ENCODE assay signal across 17 cellular contexts in the genomic region with DNA sequence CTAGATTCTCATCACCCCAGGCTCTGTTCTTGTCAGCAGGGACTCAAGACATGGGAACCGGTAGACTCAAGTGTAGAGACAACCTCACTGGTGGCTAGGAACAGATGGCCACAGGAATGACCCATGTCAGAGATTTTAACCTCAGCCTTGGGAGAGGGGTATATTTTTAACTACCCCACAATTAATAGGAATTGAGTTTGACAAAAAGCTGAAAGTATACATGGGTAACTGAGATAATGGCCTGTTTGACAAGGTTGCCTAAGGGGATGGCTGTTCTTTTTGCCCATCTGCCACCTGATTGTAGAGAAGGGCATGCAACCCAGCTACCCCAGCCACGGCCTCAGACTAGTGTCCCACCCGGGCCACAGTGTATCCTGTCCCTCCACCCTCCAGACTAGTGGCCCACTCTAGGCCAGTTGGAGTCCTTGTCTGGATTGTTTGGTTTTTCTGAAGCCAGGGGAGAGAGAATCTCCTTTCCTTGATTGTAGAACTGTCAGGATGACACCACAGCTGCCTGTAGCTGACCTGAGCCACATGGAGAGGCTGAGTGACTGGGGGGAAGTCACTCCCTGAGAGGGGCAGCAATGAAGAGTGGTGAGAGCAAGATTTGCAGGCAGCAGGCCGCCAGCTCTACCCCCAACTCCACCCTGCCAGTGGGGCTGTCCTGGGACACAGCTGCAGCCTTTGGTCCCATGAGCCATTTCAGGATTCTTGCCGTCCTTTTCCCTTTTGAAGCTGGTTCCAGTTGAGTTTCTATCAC. TPM values are rescaled to one million over a fixed set of nuclear protein-coding genes. Genes with fewer than 3 reads are reported as not detected.
DNase-seq lines count a peak whose midpoint lies in the region; ATAC-seq and TF ChIP-seq lines count a peak whose summit lies in the region.
"Had no signal": no experiment of that assay in that cellular context is flagged by ENCODE, and none has a peak within 500 bp of the region (broad histone marks: within the 10 kb centered on the region; RNA-seq: fewer than 3 reads in every experiment).

No MANE protein-coding gene starts in this region.

- no peak overlapping the region for H3K23ac ChIP-seq in H9 (ENCODE audit: insufficient read length, low read depth, low read length)

- H3K23me2 ChIP-seq in H9 (ENCODE audit: insufficient read length, low read depth, low read length, poor library complexity, severe bottlenecking): no peaks in the 10 kb centered on the region

- H2BK12ac ChIP-seq in H9 (ENCODE audit: insufficient read length, low read depth, low read length): no peak overlapping the region

- no CpG with 5 or more reads among the region's 5 CpGs for WGBS in H9 (ENCODE audit: extremely low coverage, insufficient read length, low lambda C conversion rate)
- WGBS in psoas muscle, 3 donors: 86 to 90% (median 88%) methylated on average over 5 of the region's 5 CpGs
- 94% methylated on average over 5 of the region's 5 CpGs for WGBS in prostate gland

- H3K4ac ChIP-seq in H9 (ENCODE audit: low read depth, low read length): no peak overlapping the region

- TF ChIP-seq CTCF in H9 (conservative IDR thresholded peaks at IDR 0.05): no peak
- TF ChIP-seq CTCF in glutamatergic neuron (IDR thresholded peaks at IDR 0.05; ENCODE audit: partially characterized antibody, unreplicated experiment): no peak
- no peak for TF ChIP-seq CTCF in psoas muscle (IDR thresholded peaks at IDR 0.05)
- no peak for TF ChIP-seq CTCF in prostate gland (IDR thresholded peaks at IDR 0.05)
- no peak for TF ChIP-seq CTCF in GM13977 (IDR thresholded peaks at IDR 0.05; ENCODE audit: extremely low read depth, insufficient read depth, missing control alignments)

- H3K36me3 ChIP-seq in psoas muscle (ENCODE audit: insufficient read depth in 1 of 2, low read depth in 1 of 2) (no peaks in the 10 kb centered on the region), prostate gland (no peaks in the 10 kb centered on the region)

- H4K91ac ChIP-seq in H9 (ENCODE audit: insufficient read length, low read depth, low read length): no peak overlapping the region

- DNase-seq in H9: peak; percentile 12
- DNase-seq in T-helper 17 cell: no peak
- no peak for DNase-seq in glutamatergic neuron
- DNase-seq in psoas muscle: no peak
- DNase-seq in prostate gland (ENCODE audit: low spot score): no peak
- no peak for DNase-seq in GM13977 (ENCODE audit: low spot score)
- DNase-seq: ACHN, AML-193, COR-L47, GF-D8, NCI-H1048, NCI-H1436 treated with DMSO at 0.1 percent for 48 hours, NCI-H2081 treated with DMSO at 0.1 percent for 48 hours, NCI-H510A treated with DMSO at 0.1 percent for 48 hours had no signal

- H4K20me1 ChIP-seq in H9 (ENCODE audit: control insufficient read depth, insufficient read depth, insufficient read length): no peaks in the 10 kb centered on the region

- H3K27me3 Mint-ChIP-seq in H9 (ENCODE audit: low read depth) (no peaks in the 10 kb centered on the region), T-helper 17 cell (no peaks in the 10 kb centered on the region), glutamatergic neuron (ENCODE audit: unreplicated experiment) (peaks cover 4% of the 10 kb centered on the region)

- H3K79me2 ChIP-seq in H9 (ENCODE audit: insufficient read depth, low read length): no peaks in the 10 kb centered on the region

- ATAC-seq in T-helper 17 cell: no peak
- no peak for ATAC-seq in psoas muscle
- no peak for ATAC-seq in GM19324 (IDR thresholded peaks at IDR 0.05; ENCODE audit: low FRiP score, unreplicated experiment)
- ATAC-seq in GM19463 (IDR thresholded peaks at IDR 0.05; ENCODE audit: unreplicated experiment): no peak

- H2AFZ ChIP-seq in H9 (ENCODE audit: low read length): no peak overlapping the region

- intact Hi-C loops in psoas muscle (cut with DNase I): no loop called here
- intact Hi-C loops in prostate gland (cut with DNase I): no loop called here

- no peak overlapping the region for H3K18ac ChIP-seq in H9 (ENCODE audit: insufficient read length, low read depth, low read length)

- H3K4me1 ChIP-seq in H9 (ENCODE audit: insufficient read depth, low read length) (peaks cover under 1% of the 10 kb centered on the region; the same call in 1 of the 2 replicates), psoas muscle (peaks cover 81% of the 10 kb centered on the region), prostate gland (replicated peaks) (peaks cover 16% of the 10 kb centered on the region)

- no peaks in the 10 kb centered on the region for H3K79me1 ChIP-seq in H9 (ENCODE audit: insufficient read depth, low read depth, low read length, poor library complexity, severe bottlenecking)

- no peak overlapping the region for H2AK5ac ChIP-seq in H9 (ENCODE audit: insufficient read length, low read length)

- H2BK15ac ChIP-seq in H9 (ENCODE audit: low read depth, low read length): no peak overlapping the region

- H3K4me3 Mint-ChIP-seq in H9 (no peak overlapping the region), T-helper 17 cell (no peak overlapping the region), glutamatergic neuron (ENCODE audit: unreplicated experiment) (no peak overlapping the region)

- H3K9me3 Mint-ChIP-seq in H9: no peaks in the 10 kb centered on the region
- peaks cover 7% of the 10 kb centered on the region for H3K9me3 Mint-ChIP-seq in glutamatergic neuron (ENCODE audit: unreplicated experiment)

- no peak overlapping the region for H2BK5ac ChIP-seq in H9 (ENCODE audit: insufficient read length, low read length)

- H3K9me3 ChIP-seq in H9 (ENCODE audit: control insufficient read depth, low read depth, low read length) (no peaks in the 10 kb centered on the region), T-helper 17 cell (ENCODE audit: control insufficient read depth, low read length, poor library complexity, severe bottlenecking) (no peaks in the 10 kb centered on the region), psoas muscle (no peaks in the 10 kb centered on the region), prostate gland (no peaks in the 10 kb centered on the region)

- H3K27me3 ChIP-seq in H9 (ENCODE audit: insufficient read depth, low read length): no peaks in the 10 kb centered on the region
- H3K27me3 ChIP-seq in psoas muscle (ENCODE audit: insufficient read depth in 3 of 3, low read length in 2 of 3): no peaks in the 10 kb centered on the region
- H3K27me3 ChIP-seq in prostate gland (replicated peaks; ENCODE audit: insufficient read depth): no peaks in the 10 kb centered on the region

- no peak overlapping the region for H3T11ph ChIP-seq in H9 (ENCODE audit: low read length)

- H2BK120ac ChIP-seq in H9 (ENCODE audit: low read depth, low read length, poor library complexity, severe bottlenecking): no peak overlapping the region

- H3K4me3 ChIP-seq in psoas muscle: no peak overlapping the region
- H3K4me3 ChIP-seq in prostate gland: no peak overlapping the region

- no peak overlapping the region for H2BK20ac ChIP-seq in H9 (ENCODE audit: low read depth, low read length, poor library complexity, severe bottlenecking)

- TF ChIP-seq POLR2A in prostate gland (IDR thresholded peaks at IDR 0.05): no peak

- H3K27ac Mint-ChIP-seq in H9: peak overlapping the region in 1 of 3 experiments; percentile 78; a peak in 1 of 7 replicates
- H3K27ac Mint-ChIP-seq in T-helper 17 cell: peak overlapping the region; percentile 4
- peak overlapping the region; percentile 65 for H3K27ac Mint-ChIP-seq in glutamatergic neuron (ENCODE audit: unreplicated experiment)

- H4K8ac ChIP-seq in H9 (replicated peaks; ENCODE audit: insufficient read length, low read depth, low read length): no peak overlapping the region

- H3K36me3 Mint-ChIP-seq in H9 (ENCODE audit: insufficient read depth in 1 of 3, low read depth in 3 of 3) (no peaks in the 10 kb centered on the region), T-helper 17 cell (ENCODE audit: low read depth) (peaks cover 2% of the 10 kb centered on the region), glutamatergic neuron (ENCODE audit: unreplicated experiment) (peaks cover 4% of the 10 kb centered on the region)

- H4K5ac ChIP-seq in H9 (ENCODE audit: insufficient read length, low read depth, low read length): no peak overlapping the region

- no peak overlapping the region for H3K4me2 ChIP-seq in H9 (ENCODE audit: insufficient read depth, insufficient read length, low read length)

- in situ Hi-C loops in GM13977 (cut with MboI; ENCODE audit: low pct_unique_long_range_greater_than_20kb, low sequenced_read_pairs, unreplicated experiment): no loop called here

- no peak overlapping the region for H3K27ac ChIP-seq in H9 (ENCODE audit: insufficient read length, low read depth, low read length)
- H3K27ac ChIP-seq in psoas muscle: peak overlapping the region; percentile 23
- no peak overlapping the region for H3K27ac ChIP-seq in prostate gland

- H3K4me1 Mint-ChIP-seq in H9 (peaks cover 25 to 41% of the 10 kb centered on the region in 2 experiments), T-helper 17 cell (peaks cover 7% of the 10 kb centered on the region), glutamatergic neuron (ENCODE audit: low read depth, unreplicated experiment) (peaks cover 41% of the 10 kb centered on the region)

- no peak overlapping the region for H3K56ac ChIP-seq in H9 (ENCODE audit: insufficient read length, low read depth, low read length)

- H3K9ac ChIP-seq in H9 (ENCODE audit: extremely low read depth, insufficient read length, low read length): no peak overlapping the region

- H3K14ac ChIP-seq in H9 (ENCODE audit: insufficient read depth, low read length): no peak overlapping the region; the same call in 1 of the 2 replicates

RNA-seq across cellular contexts. Expression of a gene that starts 14.6 kb away (rescaled TPM):
- total RNA-seq in H9 (2021): 4.8 and 5.1 TPM in 2 replicates
- under 1 TPM in 1 of 2 donors, not detected in 1; 0.10 TPM for total RNA-seq in T-helper 17 cell
- 55.5 TPM for total RNA-seq in glutamatergic neuron (ENCODE audit: unreplicated experiment)
- total RNA-seq in psoas muscle: 100 to 1,000 TPM in 1 of 4 donors, 10 to 100 TPM in 3; 12.6 to 208 (median 19.0) TPM
- 10 to 100 TPM in 2 of 3 donors, 1 to 10 TPM in 1; 8.9 to 22.3 (median 11.2) TPM for polyA plus RNA-seq in psoas muscle
- 10 to 100 TPM; 17.3 to 43.2 TPM for total RNA-seq in prostate gland
- total RNA-seq: MCF 10A had no signal
